In the genomic region with DNA sequence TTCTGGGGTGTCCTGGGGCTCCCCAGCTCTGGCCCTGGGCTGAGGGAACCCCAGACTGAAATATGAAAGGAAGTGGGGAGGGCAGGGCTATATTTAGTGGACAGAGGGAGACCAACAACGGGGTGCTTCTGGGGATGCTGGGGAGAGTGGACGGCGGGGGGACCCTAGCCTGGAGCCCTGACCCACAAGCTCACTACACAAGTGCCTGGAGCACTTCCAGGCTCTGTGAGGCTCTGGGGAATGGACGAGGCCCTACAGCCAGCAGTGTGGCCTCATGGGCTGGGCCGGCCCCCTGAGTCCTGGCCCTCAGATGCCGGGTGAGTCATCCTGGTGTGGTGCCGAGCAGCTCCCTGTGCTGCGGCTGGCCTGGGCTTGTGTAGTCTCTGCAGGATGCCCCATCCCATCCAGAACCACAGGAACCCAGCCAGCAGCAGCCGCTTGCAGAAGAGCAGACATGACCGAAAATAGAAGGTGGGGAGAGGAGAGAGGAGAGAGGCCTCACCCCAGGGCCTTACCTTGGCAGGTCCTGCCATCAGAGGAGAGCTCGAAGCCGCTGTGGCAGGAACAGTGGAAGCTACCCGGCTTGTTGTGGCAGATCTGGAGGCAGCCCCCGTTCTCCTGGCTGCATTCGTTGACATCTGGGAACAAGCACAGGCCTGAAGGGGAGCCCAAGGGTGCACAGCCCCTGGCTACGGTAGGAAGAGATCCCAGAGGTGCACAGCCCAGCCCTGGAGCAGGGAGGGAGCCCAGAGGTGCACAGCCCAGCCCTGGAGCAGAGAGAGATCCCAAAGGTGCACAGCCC, we compare ENCODE assay signal across 8 cellular contexts. TPM values are rescaled to one million over a fixed set of nuclear protein-coding genes. Genes with fewer than 3 reads are reported as not detected.
DNase-seq lines count a peak whose midpoint lies in the region; ATAC-seq lines count a peak whose summit lies in the region.

No MANE protein-coding gene starts in this region.

- H3K4me2 ChIP-seq in BLaER1: peak overlapping the region; percentile 69

- H3K36me3 ChIP-seq in BLaER1 (peaks cover 22% of the 10 kb centered on the region), HUES6 (ENCODE audit: control insufficient read depth, insufficient read depth, low read length) (peaks cover 13% of the 10 kb centered on the region), adipocyte (ENCODE audit: control insufficient read depth, insufficient read depth, low read length, severe bottlenecking) (peaks cover 30% of the 10 kb centered on the region)

- peaks cover 90% of the 10 kb centered on the region for H4K20me1 ChIP-seq in BLaER1

- peak overlapping the region; percentile 46 for H3K27ac ChIP-seq in BLaER1
- peak overlapping the region; percentile 72 for H3K27ac ChIP-seq in HUES6 (ENCODE audit: low read depth, low read length)

- ATAC-seq in Right ventricle myocardium superior (ENCODE audit: poor library complexity) (peak; percentile 96), HG02678 (IDR thresholded peaks at IDR 0.05; ENCODE audit: unreplicated experiment) (no peak), HG03175 (IDR thresholded peaks at IDR 0.05; ENCODE audit: unreplicated experiment) (no peak)

- H3K4me1 ChIP-seq in BLaER1: peaks cover 79% of the 10 kb centered on the region
- peaks cover 22% of the 10 kb centered on the region; the same call in 1 of the 2 replicates for H3K4me1 ChIP-seq in HUES6 (ENCODE audit: control insufficient read depth, insufficient read depth, low read length)
- H3K4me1 ChIP-seq in adipocyte (ENCODE audit: control insufficient read depth, insufficient read depth, low read length): peaks cover 35% of the 10 kb centered on the region

- intact Hi-C loops in Right ventricle myocardium superior (cut with DNase I) (no loop called here), posterior vena cava (cut with DNase I) (no loop called here)

- H3K9me3 ChIP-seq in BLaER1 (0 out of 2 replicates have a peak, but pooled peaks cover 3% of the 10 kb centered on the region), HUES6 (ENCODE audit: control insufficient read depth, insufficient read depth, low read depth, low read length) (no peaks in the 10 kb centered on the region), adipocyte (ENCODE audit: control insufficient read depth, low read length) (no peaks in the 10 kb centered on the region)

- H3K27me3 ChIP-seq in BLaER1: 0 out of 2 replicates have a peak, but pooled peaks cover 5% of the 10 kb centered on the region
- H3K27me3 ChIP-seq in HUES6 (ENCODE audit: control insufficient read depth, insufficient read depth, low read length): no peaks in the 10 kb centered on the region
- no peaks in the 10 kb centered on the region for H3K27me3 ChIP-seq in adipocyte (replicated peaks; ENCODE audit: control insufficient read depth, insufficient read depth, low read length)

- no peak overlapping the region for H3K4me3 ChIP-seq in BLaER1
- H3K4me3 ChIP-seq in HUES6 (ENCODE audit: low read depth, low read length): no peak overlapping the region
- peak overlapping the region; percentile 72 for H3K4me3 ChIP-seq in adipocyte (ENCODE audit: low read length)

- H3K9ac ChIP-seq in BLaER1 (0 out of 2 replicates have a peak overlapping the region, but pooled peaks have one; percentile 29), HUES6 (ENCODE audit: low read length) (peak overlapping the region; percentile 64), adipocyte (ENCODE audit: low read length) (peak overlapping the region; percentile 84)

- DNase-seq in adipocyte (ENCODE audit: low read depth) (peak; percentile 98), Right ventricle myocardium superior (peak; percentile 97), posterior vena cava (ENCODE audit: low spot score) (peak; percentile 98), germinal center (ENCODE audit: low spot score) (no peak)

RNA-seq across cellular contexts. Expression of gene GAS6, which starts 26.1 kb away (rescaled TPM):
- total RNA-seq in Right ventricle myocardium superior (181 TPM), posterior vena cava (100 to 1,000 TPM; 201 to 215 TPM)

Comparison
In these comparisons a context has a peak if more than half of its experiments do, and no peak if none do; other contexts are left out.
1. H3K9ac ChIP-seq: peak in every context shown above with its lines; median percentile 84 in adipocyte; 64 in HUES6; 29 in BLaER1.